In genomic region chr1:224235819-224236493, GRCh38 we compare ENCODE assay signal across 1 cellular context.
TF ChIP-seq lines count a peak whose summit lies in the region.

No MANE protein-coding gene starts in this region.

TF ChIP-seq in GM12878, 131 proteins besides CTCF, POLR2A, EP300 and RAD21:
- TF ChIP-seq SPI1 (IDR thresholded peaks at IDR 0.05; ENCODE audit: borderline replicate concordance, insufficient read depth, low read depth, low read length), result peak; percentile 64
- TF ChIP-seq ZNF384 (IDR thresholded peaks at IDR 0.05; ENCODE audit: borderline replicate concordance, low read depth, low read length), result 0 out of 2 replicates have a peak, but pooled peaks have one; percentile 31
- TF ChIP-seq JUNB (IDR thresholded peaks at IDR 0.05), result no peak
- TF ChIP-seq EED (IDR thresholded peaks at IDR 0.05; ENCODE audit: low read depth), result no peak
TF ChIP-seq in GM12878: peak in this region for 2.
